In genomic region chr11:78208257-78209165, GRCh38 we compare ENCODE assay signal across 1 cellular context.
TF ChIP-seq lines count a peak whose summit lies in the region.

No MANE protein-coding gene starts in this region.

TF ChIP-seq in HepG2, 621 proteins besides CTCF, POLR2A, EP300 and RAD21:
- TF ChIP-seq CEBPG (CRISPR knock-in tag; IDR thresholded peaks at IDR 0.05) (peak; percentile 17; the same call in 1 of the 2 replicates), PLRG1 (conservative IDR thresholded peaks at IDR 0.05) (no peak), MAX (IDR thresholded peaks at IDR 0.05) (peak; percentile 54; the same call in 1 of the 2 replicates), PITX1 (CRISPR knock-in tag; IDR thresholded peaks at IDR 0.05) (0 out of 2 replicates have a peak, but pooled peaks have one; percentile 47), SOX6 (IDR thresholded peaks at IDR 0.05) (no peak), SOX6 (CRISPR knock-in tag; IDR thresholded peaks at IDR 0.05) (0 out of 2 replicates have a peak, but pooled peaks have one; percentile 19), ZNF260 (CRISPR knock-in tag; IDR thresholded peaks at IDR 0.05; ENCODE audit: borderline replicate concordance, low read depth) (no peak), DR1 (CRISPR knock-in tag; IDR thresholded peaks at IDR 0.05) (no peak), ZNF687 (CRISPR knock-in tag; IDR thresholded peaks at IDR 0.05) (peak; percentile 22; the same call in 1 of the 2 replicates)
- TF ChIP-seq, protein P1, sequence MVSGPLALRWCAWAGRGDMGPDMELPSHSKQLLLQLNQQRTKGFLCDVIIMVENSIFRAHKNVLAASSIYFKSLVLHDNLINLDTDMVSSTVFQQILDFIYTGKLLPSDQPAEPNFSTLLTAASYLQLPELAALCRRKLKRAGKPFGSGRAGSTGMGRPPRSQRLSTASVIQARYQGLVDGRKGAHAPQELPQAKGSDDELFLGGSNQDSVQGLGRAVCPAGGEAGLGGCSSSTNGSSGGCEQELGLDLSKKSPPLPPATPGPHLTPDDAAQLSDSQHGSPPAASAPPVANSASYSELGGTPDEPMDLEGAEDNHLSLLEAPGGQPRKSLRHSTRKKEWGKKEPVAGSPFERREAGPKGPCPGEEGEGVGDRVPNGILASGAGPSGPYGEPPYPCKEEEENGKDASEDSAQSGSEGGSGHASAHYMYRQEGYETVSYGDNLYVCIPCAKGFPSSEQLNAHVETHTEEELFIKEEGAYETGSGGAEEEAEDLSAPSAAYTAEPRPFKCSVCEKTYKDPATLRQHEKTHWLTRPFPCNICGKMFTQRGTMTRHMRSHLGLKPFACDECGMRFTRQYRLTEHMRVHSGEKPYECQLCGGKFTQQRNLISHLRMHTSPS (CRISPR knock-in tag; IDR thresholded peaks at IDR 0.05; ENCODE audit: low read depth) = peak; percentile 57; the same call in 1 of the 2 replicates
- TF ChIP-seq, protein P2, sequence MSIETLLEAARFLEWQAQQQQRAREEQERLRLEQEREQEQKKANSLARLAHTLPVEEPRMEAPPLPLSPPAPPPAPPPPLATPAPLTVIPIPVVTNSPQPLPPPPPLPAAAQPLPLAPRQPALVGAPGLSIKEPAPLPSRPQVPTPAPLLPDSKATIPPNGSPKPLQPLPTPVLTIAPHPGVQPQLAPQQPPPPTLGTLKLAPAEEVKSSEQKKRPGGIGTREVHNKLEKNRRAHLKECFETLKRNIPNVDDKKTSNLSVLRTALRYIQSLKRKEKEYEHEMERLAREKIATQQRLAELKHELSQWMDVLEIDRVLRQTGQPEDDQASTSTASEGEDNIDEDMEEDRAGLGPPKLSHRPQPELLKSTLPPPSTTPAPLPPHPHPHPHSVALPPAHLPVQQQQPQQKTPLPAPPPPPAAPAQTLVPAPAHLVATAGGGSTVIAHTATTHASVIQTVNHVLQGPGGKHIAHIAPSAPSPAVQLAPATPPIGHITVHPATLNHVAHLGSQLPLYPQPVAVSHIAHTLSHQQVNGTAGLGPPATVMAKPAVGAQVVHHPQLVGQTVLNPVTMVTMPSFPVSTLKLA (IDR thresholded peaks at IDR 0.05) = 0 out of 2 replicates have a peak, but pooled peaks have one; percentile 18
